11 cellular contexts compared by ENCODE assay signal in the genomic region with DNA sequence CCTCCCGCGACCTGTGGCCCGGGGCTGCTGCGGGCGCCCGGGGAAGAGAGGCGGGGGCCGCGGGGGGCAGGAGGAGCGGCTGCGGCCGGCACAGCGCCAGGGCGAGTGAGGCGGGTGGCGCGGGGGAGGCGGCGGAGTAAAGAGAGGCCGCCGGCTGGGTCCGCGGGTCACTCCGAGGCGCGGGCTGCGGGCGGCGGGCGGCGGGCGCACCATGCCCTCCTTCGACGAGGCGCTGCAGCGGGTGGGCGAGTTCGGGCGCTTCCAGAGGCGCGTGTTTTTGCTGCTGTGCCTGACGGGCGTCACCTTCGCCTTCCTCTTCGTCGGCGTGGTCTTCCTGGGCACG. TPM values are rescaled to one million over a fixed set of nuclear protein-coding genes. Genes with fewer than 3 reads are reported as not detected.
A peak's percentile ranks its signal among the peaks of the same experiment; 100 is the strongest.
DNase-seq lines count a peak whose midpoint lies in the region; ATAC-seq, FAIRE-seq and TF ChIP-seq lines count a peak whose summit lies in the region.
"Had no signal": no experiment of that assay in that cellular context is flagged by ENCODE, and none has a peak within 500 bp of the region (broad histone marks: within the 10 kb centered on the region; RNA-seq: fewer than 3 reads in every experiment).

Gene SLC22A3, plus strand, starts transcription at position 170 of the 343 bp plus-strand sequence. Its CDS starts 42 bp downstream, at position 212.

- H3K4me3 ChIP-seq in mucosa of rectum (ENCODE audit: low read length in 2 of 2) = peak within 1 kb of the TSS; percentile 56 to 74
- H3K4me3 ChIP-seq in upper lobe of left lung = peak within 1 kb of the TSS; percentile 25 to 59 (median 52)

- peaks cover 50% of the 10 kb centered on the region for H3K27me3 Mint-ChIP-seq in activated T-cell treated with anti-CD3 and anti-CD28 coated beads, Interleukin-2, amount 50 U/mL, for 24 hours

- no peak within 1 kb of the TSS for H3K27ac ChIP-seq in mucosa of rectum (ENCODE audit: low read depth in 2 of 2, low read length in 2 of 2)
- peak within 1 kb of the TSS; percentile 67 to 85 (median 76) for H3K27ac ChIP-seq in upper lobe of left lung

- H3K4me1 ChIP-seq in mucosa of rectum (ENCODE audit: control insufficient read depth in 2 of 2, insufficient read depth in 2 of 2, low read length in 2 of 2) (peaks cover 0 to 2% of the 10 kb centered on the region in 2 donors), upper lobe of left lung (peaks cover 0 to 19% (median 5%) of the 10 kb centered on the region in 4 donors)

- no peak for DNase-seq in activated T-cell treated with anti-CD3 and anti-CD28 coated beads, Interleukin-2, amount 50 U/mL, for 24 hours
- DNase-seq in activated T-cell treated with anti-CD3 and anti-CD28 coated beads, Interleukin-2, amount 50 U/mL, for 1 hour = no peak
- DNase-seq in upper lobe of left lung (peak; percentile 51 to 93), RKO (ENCODE audit: low spot score) (no peak), RCC 7860 (ENCODE audit: low spot score) (no peak)
- DNase-seq: amniotic stem cell; NCI-H774; stimulated activated CD4-positive, alpha-beta T cell treated with anti-CD3 and anti-CD28 coated beads, Interleukin-4, amount 100 ng/mL, for 4 hours had no signal

- no peak within 1 kb of the TSS for H3K27ac Mint-ChIP-seq in activated T-cell treated with anti-CD3 and anti-CD28 coated beads, Interleukin-2, amount 50 U/mL, for 24 hours

- TF ChIP-seq CTCF in upper lobe of left lung (IDR thresholded peaks at IDR 0.05) = no peak

- H3K4me1 Mint-ChIP-seq in activated T-cell treated with anti-CD3 and anti-CD28 coated beads, Interleukin-2, amount 50 U/mL, for 24 hours (ENCODE audit: low read depth) = peaks cover 6% of the 10 kb centered on the region

- FAIRE-seq in RCC 7860 (lab: Jason Lieb, UNC) = no peak

- WGBS in upper lobe of left lung, 2 donors = 0% methylated on average over 20 of the region's 48 CpGs; no CpG with 5 or more reads in 1 of the 2 donors

- H3K9ac ChIP-seq in mucosa of rectum (ENCODE audit: low read depth in 1 of 2, low read length in 2 of 2) = peak within 1 kb of the TSS; percentile 0 to 63

- H3K4me3 Mint-ChIP-seq in activated T-cell treated with anti-CD3 and anti-CD28 coated beads, Interleukin-2, amount 50 U/mL, for 24 hours = peak within 1 kb of the TSS; percentile 33

- TF ChIP-seq EP300 in upper lobe of left lung (IDR thresholded peaks at IDR 0.05) = no peak

- H3K9me3 ChIP-seq in mucosa of rectum (ENCODE audit: control insufficient read depth in 2 of 2, low read length in 2 of 2) (no peaks in the 10 kb centered on the region), upper lobe of left lung (no peaks in the 10 kb centered on the region)

- ATAC-seq in esophagus mucosa (peak; percentile 59), upper lobe of left lung (ENCODE audit: low FRiP score in 2 of 2) (peak; percentile 27 to 79), HG03097 (IDR thresholded peaks at IDR 0.05; ENCODE audit: low FRiP score, unreplicated experiment) (no peak)

- no peaks in the 10 kb centered on the region for H3K9me3 Mint-ChIP-seq in activated T-cell treated with anti-CD3 and anti-CD28 coated beads, Interleukin-2, amount 50 U/mL, for 24 hours

- TF ChIP-seq POLR2A in upper lobe of left lung (IDR thresholded peaks at IDR 0.05) = peak in 1 of 4 donors; percentile 58

- no peaks in the 10 kb centered on the region for H3K36me3 Mint-ChIP-seq in activated T-cell treated with anti-CD3 and anti-CD28 coated beads, Interleukin-2, amount 50 U/mL, for 24 hours (ENCODE audit: low read depth)

- H3K27me3 ChIP-seq in mucosa of rectum (ENCODE audit: control insufficient read depth in 2 of 2, insufficient read depth in 2 of 2, low read length in 2 of 2) (peaks cover 3 to 4% of the 10 kb centered on the region in 2 donors), upper lobe of left lung (peaks cover 0 to 6% (median 0%) of the 10 kb centered on the region in 4 donors)

- H3K36me3 ChIP-seq in mucosa of rectum (ENCODE audit: control insufficient read depth in 2 of 2, insufficient read depth in 2 of 2, low read length in 2 of 2) (no peaks in the 10 kb centered on the region), upper lobe of left lung (no peaks in the 10 kb centered on the region)

RNA-seq across cellular contexts. Expression of gene SLC22A3, which starts in this region (rescaled TPM):
- total RNA-seq in esophagus mucosa = 8.0 TPM
- total RNA-seq in upper lobe of left lung = 10 to 100 TPM; 17.7 to 68.1 (median 44.8) TPM

Comparison
In these comparisons a context has a peak if more than half of its experiments do, and no peak if none do; other contexts are left out.
1. DNase-seq: peak in upper lobe of left lung (2 of 2); none in activated T-cell treated with anti-CD3 and anti-CD28 coated beads, Interleukin-2, amount 50 U/mL, for 24 hours (single experiment), activated T-cell treated with anti-CD3 and anti-CD28 coated beads, Interleukin-2, amount 50 U/mL, for 1 hour (single experiment), RKO (single experiment) and RCC 7860 (single experiment).
2. H3K27ac ChIP-seq: peak in upper lobe of left lung (4 of 4); none in mucosa of rectum (0 of 2).